ENCODE assay signal across 2 cellular contexts in the genomic region with DNA sequence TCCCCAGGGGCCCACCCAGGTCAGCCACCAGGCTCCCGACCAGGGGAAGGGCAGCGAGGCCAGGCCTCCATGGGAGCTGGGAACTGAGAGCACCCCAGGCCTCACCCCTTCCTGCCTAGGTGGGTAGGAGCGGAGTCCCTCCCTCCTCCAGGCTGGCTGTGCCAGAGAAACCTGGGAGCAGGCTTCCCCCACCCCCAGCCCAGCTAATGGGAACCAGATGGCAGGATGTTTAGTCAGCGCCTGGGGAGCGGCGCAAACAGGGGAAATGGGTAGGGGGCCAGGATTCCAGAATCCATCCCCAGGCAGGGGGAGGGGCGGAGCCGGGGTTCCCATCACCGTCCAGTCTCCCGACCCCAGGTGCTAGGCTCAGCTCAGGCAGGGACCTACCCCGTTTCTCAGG.
TF ChIP-seq lines count a peak whose summit lies in the region.

No MANE protein-coding gene starts in this region.

TF ChIP-seq in liver, 16 proteins besides CTCF, POLR2A, EP300 and RAD21:
- TF ChIP-seq NR2F2 (IDR thresholded peaks at IDR 0.05) (no peak), TAF1 (conservative IDR thresholded peaks at IDR 0.05) (no peak), YY1 (IDR thresholded peaks at IDR 0.05) (no peak), GABPA (IDR thresholded peaks at IDR 0.05 in 1 of 2, conservative IDR thresholded peaks at IDR 0.05 in 1 of 2) (no peak), FOXA1 (IDR thresholded peaks at IDR 0.05) (no peak), RXRA (IDR thresholded peaks at IDR 0.05) (no peak), HNF4A (conservative IDR thresholded peaks at IDR 0.05) (no peak), JUND (IDR thresholded peaks at IDR 0.05) (no peak)
- TF ChIP-seq, protein P1, sequence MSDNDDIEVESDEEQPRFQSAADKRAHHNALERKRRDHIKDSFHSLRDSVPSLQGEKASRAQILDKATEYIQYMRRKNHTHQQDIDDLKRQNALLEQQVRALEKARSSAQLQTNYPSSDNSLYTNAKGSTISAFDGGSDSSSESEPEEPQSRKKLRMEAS (IDR thresholded peaks at IDR 0.05) = no peak
- TF ChIP-seq, protein P2, sequence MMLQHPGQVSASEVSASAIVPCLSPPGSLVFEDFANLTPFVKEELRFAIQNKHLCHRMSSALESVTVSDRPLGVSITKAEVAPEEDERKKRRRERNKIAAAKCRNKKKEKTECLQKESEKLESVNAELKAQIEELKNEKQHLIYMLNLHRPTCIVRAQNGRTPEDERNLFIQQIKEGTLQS (IDR thresholded peaks at IDR 0.05) = no peak

TF ChIP-seq in HepG2, 621 proteins besides CTCF, POLR2A, EP300 and RAD21:
- no peak for TF ChIP-seq ZNF337 (CRISPR knock-in tag; IDR thresholded peaks at IDR 0.05; ENCODE audit: borderline replicate concordance, low read depth)
- TF ChIP-seq ZNF530 (CRISPR knock-in tag; IDR thresholded peaks at IDR 0.05; ENCODE audit: low read depth) = no peak
- TF ChIP-seq MTA1 (CRISPR knock-in tag; IDR thresholded peaks at IDR 0.05; ENCODE audit: borderline replicate concordance) = no peak
- TF ChIP-seq CENPX (CRISPR knock-in tag; IDR thresholded peaks at IDR 0.05) = no peak
- TF ChIP-seq SP2 (CRISPR knock-in tag; IDR thresholded peaks at IDR 0.05) = no peak
- TF ChIP-seq, protein P3, sequence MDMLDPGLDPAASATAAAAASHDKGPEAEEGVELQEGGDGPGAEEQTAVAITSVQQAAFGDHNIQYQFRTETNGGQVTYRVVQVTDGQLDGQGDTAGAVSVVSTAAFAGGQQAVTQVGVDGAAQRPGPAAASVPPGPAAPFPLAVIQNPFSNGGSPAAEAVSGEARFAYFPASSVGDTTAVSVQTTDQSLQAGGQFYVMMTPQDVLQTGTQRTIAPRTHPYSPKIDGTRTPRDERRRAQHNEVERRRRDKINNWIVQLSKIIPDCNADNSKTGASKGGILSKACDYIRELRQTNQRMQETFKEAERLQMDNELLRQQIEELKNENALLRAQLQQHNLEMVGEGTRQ (IDR thresholded peaks at IDR 0.05; ENCODE audit: low read depth, low read length) = no peak
- TF ChIP-seq, protein P3 (CRISPR knock-in tag; IDR thresholded peaks at IDR 0.05; ENCODE audit: borderline replicate concordance) = no peak
